ENCODE assay signal across 7 cellular contexts in genomic region chr14:36028665-36029064, GRCh38.
"Had no signal": no experiment of that assay in that cellular context is flagged by ENCODE, and none has a peak within 500 bp of the region (broad histone marks: within the 10 kb centered on the region; RNA-seq: fewer than 3 reads in every experiment).

No MANE protein-coding gene starts in this region.

- H3K27ac ChIP-seq: GM23248, HL-60 had no signal

- H3K27ac Mint-ChIP-seq: HFFc6, IgD-negative memory B cell had no signal

- H3K4me1 Mint-ChIP-seq: IgD-negative memory B cell had no signal

- H3K9ac ChIP-seq: GM23248 had no signal

- H3K4me3 Mint-ChIP-seq: HFFc6, IgD-negative memory B cell had no signal

- DNase-seq: GM23248, GOT3, HFFc6, KG1 had no signal

- H3K4me3 ChIP-seq: GM23248, HAP-1 had no signal

- H3K9me3 Mint-ChIP-seq: HFFc6 had no signal

- H3K9me3 ChIP-seq: HAP-1 had no signal

- H3K4me1 ChIP-seq: HAP-1 had no signal

- H2AFZ ChIP-seq: GM23248 had no signal

- H3K36me3 ChIP-seq: HAP-1 had no signal
